In the genomic region with DNA sequence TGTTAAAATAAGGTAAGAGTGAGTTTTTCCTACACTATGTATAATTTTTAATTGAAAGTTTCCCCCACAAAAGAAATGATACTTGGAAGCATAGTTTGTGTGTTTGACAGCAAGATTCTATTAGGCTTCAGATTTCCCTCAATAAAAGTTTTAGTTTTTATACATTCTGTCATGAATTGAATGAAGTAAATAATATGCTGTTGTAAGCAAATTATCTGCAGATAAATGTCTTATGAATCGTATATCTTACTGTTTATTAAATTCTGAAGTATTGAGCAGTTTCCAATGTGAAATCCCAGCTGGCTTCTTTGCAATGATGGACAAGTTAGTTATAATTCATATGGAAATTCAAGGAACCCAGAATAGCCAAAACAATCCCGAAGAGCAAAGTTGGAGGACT, we compare ENCODE assay signal across 31 cellular contexts. TPM values are rescaled to one million over a fixed set of nuclear protein-coding genes. Genes with fewer than 3 reads are reported as not detected.
"Had no signal": no experiment of that assay in that cellular context is flagged by ENCODE, and none has a peak within 500 bp of the region (broad histone marks: within the 10 kb centered on the region; RNA-seq: fewer than 3 reads in every experiment).

No MANE protein-coding gene starts in this region.

- FAIRE-seq: urothelium cell line had no signal

- ATAC-seq: naive thymus-derived CD4-positive, alpha-beta T cell; natural killer cell; psoas muscle; right cardiac atrium; sciatic nerve; stimulated activated effector memory CD8-positive, alpha-beta T cell treated with anti-CD3 and anti-CD28 coated beads, Interleukin-12 subunit alpha, Interleukin-12 subunit beta, amount 100 ng/mL, for 72 hours; stimulated activated naive B cell treated with anti-CD40 and anti-IgM and Interleukin-4, amounts not matched to agents 10 μg/mL and 1 μg/mL and 100 μg/mL, for 72 hours had no signal

- DNase-seq: naive thymus-derived CD4-positive, alpha-beta T cell; natural killer cell; occipital lobe; ovary; posterior cingulate gyrus; psoas muscle; right cardiac atrium; stimulated activated CD4-positive, alpha-beta T cell treated with anti-CD3 and anti-CD28 coated beads, Interleukin-15, amount 100 ng/mL, for 24 hours; stimulated activated CD4-positive, alpha-beta T cell treated with anti-CD3 and anti-CD28 coated beads, Interleukin-2, amount 100 ng/mL, for 24 hours; stimulated activated CD4-positive, alpha-beta T cell treated with anti-CD3 and anti-CD28 coated beads, Interleukin-2, amount 100 ng/mL, for 48 hours; stimulated activated CD4-positive, alpha-beta T cell treated with anti-CD3 and anti-CD28 coated beads, Interleukin-4, amount 100 ng/mL, for 24 hours; stimulated activated naive B cell treated with anti-CD40 and anti-IgM and Interleukin-4, amounts not matched to agents 10 μg/mL and 1 μg/mL and 100 μg/mL, for 72 hours; stimulated activated naive CD4-positive, alpha-beta T cell treated with Interleukin-2 at 50 U/mL for 16 hours; stomach; thyroid gland; trophoblast cell; upper lobe of left lung had no signal

- H3K4me3 ChIP-seq: neural progenitor cell, ovary, psoas muscle, skin epidermis, stomach, thoracic aorta, thyroid gland, tibial nerve, upper lobe of left lung, vagina had no signal

- H3K4me2 ChIP-seq: neural progenitor cell had no signal

- H3K4me1 ChIP-seq: parathyroid adenoma, psoas muscle, stomach, thyroid gland, tibial nerve, upper lobe of left lung, vagina had no signal

- H3K27me3 ChIP-seq: neural progenitor cell, ovary, stomach, thyroid gland, tibial nerve, upper lobe of left lung, vagina had no signal

- H3K9me3 ChIP-seq: ovary, psoas muscle, stomach, thoracic aorta, thyroid gland, upper lobe of left lung, vagina had no signal

- H2AFZ ChIP-seq: neural progenitor cell, parathyroid adenoma had no signal

- H3K79me2 ChIP-seq: parathyroid adenoma had no signal

- H3K27ac ChIP-seq: neural progenitor cell, ovary, parathyroid adenoma, psoas muscle, skin epidermis, stomach, thoracic aorta, thyroid gland, tibial nerve, upper lobe of left lung, vagina had no signal

- H3K9ac ChIP-seq: neural progenitor cell, parathyroid adenoma had no signal

- H3K36me3 ChIP-seq: neural progenitor cell, ovary, stomach, thoracic aorta, thyroid gland, upper lobe of left lung, vagina had no signal

RNA-seq across cellular contexts. Expression of gene RS1, which starts 33.5 kb away (rescaled TPM):
- total RNA-seq: naive thymus-derived CD4-positive, alpha-beta T cell; natural killer cell; osteoblast; ovary; progenitor cell of endocrine pancreas; psoas muscle; right cardiac atrium; sciatic nerve; stomach; temporal lobe; thoracic aorta; tibial nerve; ureter; vagina had no signal
- polyA plus RNA-seq: naive thymus-derived CD4-positive, alpha-beta T cell; neural cell; ovary; psoas muscle; right cardiac atrium; stomach had no signal
